18 cellular contexts compared by ENCODE assay signal in genomic region chr1:246151796-246152434, GRCh38.
A peak's percentile ranks its signal among the peaks of the same experiment; 100 is the strongest.
DNase-seq lines count a peak whose midpoint lies in the region; ATAC-seq and FAIRE-seq lines count a peak whose summit lies in the region.
"Had no signal": no experiment of that assay in that cellular context is flagged by ENCODE, and none has a peak within 500 bp of the region (broad histone marks: within the 10 kb centered on the region; RNA-seq: fewer than 3 reads in every experiment).

No MANE protein-coding gene starts in this region.

- POLR2A ChIA-PET in CD8-positive, alpha-beta memory T cell (lab: Charles Lee) = no interaction called here

- no peaks in the 10 kb centered on the region for H3K36me3 ChIP-seq in CD8-positive, alpha-beta memory T cell (ENCODE audit: insufficient read depth, low read length)
- H3K36me3 ChIP-seq: neutrophil had no signal

- H3K4me3 Mint-ChIP-seq in CD8-positive, alpha-beta memory T cell = no peak overlapping the region
- H3K4me3 Mint-ChIP-seq: activated naive CD8-positive, alpha-beta T cell treated with anti-CD3 and anti-CD28 coated beads, Interleukin-2, amount 10 ng/mL, durations not matched to agents 7 days and 5 days; T-helper 2 cell treated with Interferon-gamma antibody and Interleukin-4, amounts not matched to agents 5 μg/mL and 100 μg/mL, for 36 hours had no signal

- H3K4me3 ChIP-seq in CD8-positive, alpha-beta memory T cell (ENCODE audit: low read length) = no peak overlapping the region
- H3K4me3 ChIP-seq in right cardiac atrium (ENCODE audit: low read length) = no peak overlapping the region
- H3K4me3 ChIP-seq: coronary artery, gastroesophageal sphincter, spleen had no signal

- DNase-seq in CD8-positive, alpha-beta memory T cell = no peak
- no peak for DNase-seq in HTR-8/SVneo (ENCODE audit: insufficient read length, low spot score)
- DNase-seq in SHP77 treated with DMSO at 0.1 percent for 48 hours (lab: John Stamatoyannopoulos, UW) = peak; percentile 79
- peak; percentile 50 for DNase-seq in iPS-NIHi7 (ENCODE audit: extremely low spot score)
- no peak for DNase-seq in right cardiac atrium
- no peak for DNase-seq in H4 (ENCODE audit: low spot score)
- DNase-seq: activated naive CD8-positive, alpha-beta T cell treated with anti-CD3 and anti-CD28 coated beads, Interleukin-2, amount 10 ng/mL, durations not matched to agents 7 days and 5 days; GF-D8; left cardiac atrium; MM.1S; PC-3; spleen had no signal

- no peak overlapping the region for H3K27ac Mint-ChIP-seq in CD8-positive, alpha-beta memory T cell
- H3K27ac Mint-ChIP-seq: activated naive CD8-positive, alpha-beta T cell treated with anti-CD3 and anti-CD28 coated beads, Interleukin-2, amount 10 ng/mL, durations not matched to agents 7 days and 5 days; T-helper 2 cell treated with Interferon-gamma antibody and Interleukin-4, amounts not matched to agents 5 μg/mL and 100 μg/mL, for 36 hours had no signal

- WGBS in right cardiac atrium = 66% methylated on average over 6 of the region's 6 CpGs

- H3K27me3 Mint-ChIP-seq in CD8-positive, alpha-beta memory T cell = no peaks in the 10 kb centered on the region

- peak; percentile 23 for FAIRE-seq in HTR-8/SVneo (lab: Jason Lieb, UNC)

- H3K27me3 ChIP-seq in CD8-positive, alpha-beta memory T cell (ENCODE audit: insufficient read depth, low read length, poor library complexity, severe bottlenecking) = no peaks in the 10 kb centered on the region
- H3K27me3 ChIP-seq in right cardiac atrium (ENCODE audit: control insufficient read depth, insufficient read depth) = no peaks in the 10 kb centered on the region
- H3K27me3 ChIP-seq: gastroesophageal sphincter, neutrophil, spleen had no signal

- peaks cover 0 to 2% (median 0%) of the 10 kb centered on the region in 5 donors for H3K9me3 Mint-ChIP-seq in CD8-positive, alpha-beta memory T cell

- CTCF ChIA-PET in CD8-positive, alpha-beta memory T cell (lab: Charles Lee) = no interaction called here

- no peak for ATAC-seq in GM18868 (IDR thresholded peaks at IDR 0.05; ENCODE audit: unreplicated experiment)
- no peak for ATAC-seq in right cardiac atrium
- ATAC-seq in HG03354 (IDR thresholded peaks at IDR 0.05; ENCODE audit: poor library complexity, severe bottlenecking, unreplicated experiment) = no peak
- ATAC-seq: gastroesophageal sphincter, left cardiac atrium, PC-3 had no signal

- intact Hi-C loops in right cardiac atrium (cut with DNase I) = no loop called here

- H3K4me1 ChIP-seq in CD8-positive, alpha-beta memory T cell (ENCODE audit: insufficient read depth, low read length) = no peaks in the 10 kb centered on the region
- no peaks in the 10 kb centered on the region for H3K4me1 ChIP-seq in right cardiac atrium (ENCODE audit: control insufficient read depth, insufficient read depth, low read length)

- no peaks in the 10 kb centered on the region for H3K4me1 Mint-ChIP-seq in CD8-positive, alpha-beta memory T cell

- peak overlapping the region; percentile 59 for H3K27ac ChIP-seq in CD8-positive, alpha-beta memory T cell (ENCODE audit: low read depth, low read length)
- H3K27ac ChIP-seq in right cardiac atrium (ENCODE audit: low read length) = no peak overlapping the region
- H3K27ac ChIP-seq: coronary artery, gastroesophageal sphincter, neutrophil had no signal

- H3K36me3 Mint-ChIP-seq in CD8-positive, alpha-beta memory T cell = peaks cover 5 to 37% (median 12%) of the 10 kb centered on the region in 3 donors

- no peaks in the 10 kb centered on the region for H3K9me3 ChIP-seq in CD8-positive, alpha-beta memory T cell (ENCODE audit: low read length)
- no peaks in the 10 kb centered on the region for H3K9me3 ChIP-seq in right cardiac atrium (ENCODE audit: control insufficient read depth, low read length)
- H3K9me3 ChIP-seq: gastroesophageal sphincter, neutrophil had no signal

Comparison
In these comparisons a context has a peak if more than half of its experiments do, and no peak if none do; other contexts are left out.
1. DNase-seq: peak in SHP77 treated with DMSO at 0.1 percent for 48 hours (single experiment) and iPS-NIHi7 (single experiment); none in CD8-positive, alpha-beta memory T cell (0 of 5), HTR-8/SVneo (single experiment), right cardiac atrium (0 of 3) and H4 (single experiment).